ENCODE assay signal across 19 cellular contexts in genomic region chr15:66723826-66724731, GRCh38. TPM values are rescaled to one million over a fixed set of nuclear protein-coding genes. Genes with fewer than 3 reads are reported as not detected.
A peak's percentile ranks its signal among the peaks of the same experiment; 100 is the strongest.
DNase-seq lines count a peak whose midpoint lies in the region; ATAC-seq, FAIRE-seq and TF ChIP-seq lines count a peak whose summit lies in the region.
"Had no signal": no experiment of that assay in that cellular context is flagged by ENCODE, and none has a peak within 500 bp of the region (broad histone marks: within the 10 kb centered on the region; RNA-seq: fewer than 3 reads in every experiment).

No MANE protein-coding gene starts in this region.

- POLR2A ChIA-PET in endothelial cell of umbilical vein (lab: Charles Lee), result no interaction called here

- BruUV-seq in Calu3 (replicated peaks; lab: Mats Ljungman, UMichigan) (no TSS peak), endothelial cell of umbilical vein (replicated peaks; lab: Mats Ljungman, UMichigan) (no TSS peak)

- H3K27me3 ChIP-seq in endothelial cell of umbilical vein (ENCODE audit: control insufficient read depth in 2 of 2, insufficient read depth in 2 of 2, low read length in 2 of 2), result no peaks in the 10 kb centered on the region
- H3K27me3 ChIP-seq: heart left ventricle, ovary, uterus had no signal

- peaks cover 26% of the 10 kb centered on the region for H3K79me2 ChIP-seq in endothelial cell of umbilical vein (ENCODE audit: control insufficient read depth, insufficient read depth, low read length)

- peaks cover 48% of the 10 kb centered on the region for H3K36me3 Mint-ChIP-seq in Calu3 (ENCODE audit: insufficient read depth, unreplicated experiment)
- peaks cover 42% of the 10 kb centered on the region for H3K36me3 Mint-ChIP-seq in nephron (ENCODE audit: low read depth)
- H3K36me3 Mint-ChIP-seq in endothelial cell (ENCODE audit: low read depth, unreplicated experiment), result peaks cover 15% of the 10 kb centered on the region
- H3K36me3 Mint-ChIP-seq: activated naive CD8-positive, alpha-beta T cell had no signal

- H3K9me1 ChIP-seq in endothelial cell of umbilical vein (replicated peaks; ENCODE audit: control insufficient read depth, extremely low read depth, insufficient read depth, low read length), result no peaks in the 10 kb centered on the region

- dilution Hi-C loops in endothelial cell of umbilical vein (cut with MboI; ENCODE audit: extremely low pct_ligation_motif_present, low sequenced_read_pairs), result no loop called here

- no peak overlapping the region for H3K4me2 ChIP-seq in endothelial cell of umbilical vein (ENCODE audit: insufficient read depth, low read length)

- H3K4me1 ChIP-seq in endothelial cell of umbilical vein (ENCODE audit: control insufficient read depth, extremely low read depth, insufficient read depth, low read length), result peaks cover 35% of the 10 kb centered on the region

- no peak overlapping the region for H3K9ac ChIP-seq in endothelial cell of umbilical vein (replicated peaks; ENCODE audit: extremely low read depth, insufficient read depth, low read length)

- H3K4me3 ChIP-seq in endothelial cell of umbilical vein (replicated peaks in 1 of 3; ENCODE audit: insufficient read depth in 1 of 3, low read depth in 1 of 3, low read length in 3 of 3), result no peak overlapping the region
- H3K4me3 ChIP-seq: heart left ventricle, ovary, uterus had no signal

- peaks cover 0 to 9% of the 10 kb centered on the region in 2 experiments for H3K36me3 ChIP-seq in endothelial cell of umbilical vein (ENCODE audit: control insufficient read depth in 2 of 2, extremely low read depth in 1 of 2, insufficient read depth in 2 of 2, low read length in 2 of 2)
- H3K36me3 ChIP-seq: ovary, uterus had no signal

- no peak for ATAC-seq in HG03442 (IDR thresholded peaks at IDR 0.05; ENCODE audit: unreplicated experiment)
- ATAC-seq: heart left ventricle had no signal

- intact Hi-C loops in Calu3 (cut with micrococcal nuclease; ENCODE audit: unreplicated experiment), result loop anchor here (5.0 kb wide), 1 partner anchor 48 kb away; no protein-coding TSS in a partner anchor
- intact Hi-C loops in endothelial cell of umbilical vein (cut with micrococcal nuclease), result no loop called here

- no peak for TF ChIP-seq POLR2A in endothelial cell of umbilical vein (IDR thresholded peaks at IDR 0.05; ENCODE audit: low read depth, low read length)
- TF ChIP-seq POLR2A in erythroblast (IDR thresholded peaks at IDR 0.05; ENCODE audit: low read length), result no peak

- no peak overlapping the region for H2AFZ ChIP-seq in endothelial cell of umbilical vein (ENCODE audit: low read depth, low read length)

- no peaks in the 10 kb centered on the region for H4K20me1 ChIP-seq in endothelial cell of umbilical vein (replicated peaks; ENCODE audit: control insufficient read depth, extremely low read depth, insufficient read depth, low read length)

- H3K27me3 Mint-ChIP-seq in Calu3 (ENCODE audit: unreplicated experiment), result no peaks in the 10 kb centered on the region
- H3K27me3 Mint-ChIP-seq in nephron (ENCODE audit: low read depth), result no peaks in the 10 kb centered on the region
- peaks cover 4% of the 10 kb centered on the region for H3K27me3 Mint-ChIP-seq in endothelial cell (ENCODE audit: unreplicated experiment)
- H3K27me3 Mint-ChIP-seq: activated naive CD8-positive, alpha-beta T cell had no signal

- TF ChIP-seq CTCF in Calu3 (IDR thresholded peaks at IDR 0.05; ENCODE audit: unreplicated experiment) (no peak), endothelial cell of umbilical vein (IDR thresholded peaks at IDR 0.05; ENCODE audit: extremely low read depth in 1 of 2, insufficient read depth in 1 of 2, low read depth in 1 of 2, low read length in 2 of 2) (no peak), nephron (IDR thresholded peaks at IDR 0.05; ENCODE audit: unreplicated experiment in 3 of 3) (no peak), endothelial cell (IDR thresholded peaks at IDR 0.05; ENCODE audit: unreplicated experiment) (no peak)

- CTCF ChIA-PET in Calu3 (lab: Charles Lee) (interaction anchor here (0.5 to 1.5 kb wide), 8 partner anchors 10 to 214 kb away, joined by 3 to 4 read pairs (median 3); partner anchors contain the start of gene SMAD6), endothelial cell of umbilical vein (lab: Charles Lee) (interaction anchor here (1.3 to 3.6 kb wide), 6 partner anchors 10 to 128 kb away, joined by 3 to 13 read pairs (median 6); no protein-coding TSS in a partner anchor)

- no peaks in the 10 kb centered on the region for H3K9me3 Mint-ChIP-seq in Calu3 (ENCODE audit: low read depth, unreplicated experiment)
- H3K9me3 Mint-ChIP-seq in nephron, result no peaks in the 10 kb centered on the region
- no peaks in the 10 kb centered on the region for H3K9me3 Mint-ChIP-seq in endothelial cell (ENCODE audit: unreplicated experiment)

- H3K4me1 Mint-ChIP-seq in Calu3 (ENCODE audit: low read depth, unreplicated experiment) (peaks cover 61% of the 10 kb centered on the region), nephron (peaks cover 61% of the 10 kb centered on the region), endothelial cell (ENCODE audit: unreplicated experiment) (peaks cover 19% of the 10 kb centered on the region)

- FAIRE-seq in RCC 7860 (lab: Jason Lieb, UNC) (peak; percentile 11), endothelial cell of umbilical vein (lab: Jason Lieb, UNC) (peak; percentile 55)
- FAIRE-seq: endometrium, kidney, TTC549 had no signal

- H3K27ac ChIP-seq in endothelial cell of umbilical vein (ENCODE audit: insufficient read depth, low read depth, low read length), result no peak overlapping the region
- H3K27ac ChIP-seq: ovary had no signal

- H3K4me3 Mint-ChIP-seq in Calu3 (ENCODE audit: low read depth, unreplicated experiment), result peak overlapping the region; percentile 44
- peak overlapping the region in 1 of 3 experiments; percentile 42 for H3K4me3 Mint-ChIP-seq in nephron
- no peak overlapping the region for H3K4me3 Mint-ChIP-seq in endothelial cell (ENCODE audit: unreplicated experiment)
- H3K4me3 Mint-ChIP-seq: activated naive CD8-positive, alpha-beta T cell had no signal

- DNase-seq in Calu3 (no peak), RCC 7860 (ENCODE audit: low spot score) (peak; percentile 75), endothelial cell of umbilical vein (ENCODE audit: low read depth, low spot score) (no peak), NCI-H1105 treated with DMSO at 0.1 percent for 48 hours (lab: John Stamatoyannopoulos, UW) (no peak), endothelial cell (ENCODE audit: low spot score) (no peak), erythroblast (lab: John Stamatoyannopoulos, UW) (no peak)
- DNase-seq: cerebellar nuclear complex; NCI-H187; NCI-H524 treated with DMSO at 0.1 percent for 48 hours; ovary; stimulated activated naive CD4-positive, alpha-beta T cell; uterus had no signal

- no peaks in the 10 kb centered on the region for H3K9me3 ChIP-seq in endothelial cell of umbilical vein (replicated peaks; ENCODE audit: control insufficient read depth, insufficient read depth, low read length)
- H3K9me3 ChIP-seq: heart left ventricle, ovary, uterus had no signal

- H3K27ac Mint-ChIP-seq in Calu3 (ENCODE audit: unreplicated experiment) (peak overlapping the region; percentile 72), nephron (peak overlapping the region; percentile 30 to 76 (median 72)), endothelial cell (ENCODE audit: unreplicated experiment) (no peak overlapping the region)
- H3K27ac Mint-ChIP-seq: activated naive CD8-positive, alpha-beta T cell had no signal

TF ChIP-seq in endothelial cell of umbilical vein, 7 proteins besides CTCF, POLR2A, EP300 and RAD21:
- TF ChIP-seq GATA2 (IDR thresholded peaks at IDR 0.05; ENCODE audit: insufficient read depth, insufficient read length, low read depth, low read length), result no peak
- no peak for TF ChIP-seq EZH2 (IDR thresholded peaks at IDR 0.05; ENCODE audit: borderline replicate concordance, low read depth, low read length, severe bottlenecking)
- no peak for TF ChIP-seq MAX (IDR thresholded peaks at IDR 0.05; ENCODE audit: insufficient read depth, insufficient read length)
- no peak for TF ChIP-seq MYC (IDR thresholded peaks at IDR 0.05; ENCODE audit: low read depth, low read length)

RNA-seq across cellular contexts. Expression of gene SMAD6, which starts 22.0 kb away (rescaled TPM):
- total RNA-seq in Calu3 (2022) (49.6 and 58.6 TPM in 2 replicates), endothelial cell of umbilical vein (12.4 and 12.5 TPM in 2 replicates), endothelial cell (ENCODE audit: unreplicated experiment) (21.3 TPM)
- polyA plus RNA-seq in endothelial cell of umbilical vein, result 7.3 and 8.8 TPM in 2 replicates
- polyA plus RNA-seq in endothelial cell of umbilical vein (2011; cell fraction: cytosol; rRNA removed), result 3.5 and 4.0 TPM in 2 replicates
- 22.2 and 24.2 TPM in 2 replicates for polyA plus RNA-seq in endothelial cell of umbilical vein (2011; cell fraction: nucleus; rRNA removed)
- 5.8 and 11.3 TPM in 2 replicates for polyA plus RNA-seq in endothelial cell of umbilical vein (2012)
- polyA minus RNA-seq in endothelial cell of umbilical vein, result 28.0 and 29.7 TPM in 2 replicates
- polyA minus RNA-seq in endothelial cell of umbilical vein (2011; cell fraction: cytosol; rRNA and poly(A)+ RNA removed), result 45.7 TPM
- 22.4 and 35.7 TPM in 2 replicates for polyA minus RNA-seq in endothelial cell of umbilical vein (2011; cell fraction: nucleus; rRNA and poly(A)+ RNA removed)
